ENCODE assay signal across 9 cellular contexts in genomic region chr12:121238604-121239334, GRCh38. TPM values are rescaled to one million over a fixed set of nuclear protein-coding genes. Genes with fewer than 3 reads are reported as not detected.
DNase-seq lines count a peak whose midpoint lies in the region; ATAC-seq, FAIRE-seq and TF ChIP-seq lines count a peak whose summit lies in the region.
"Had no signal": no experiment of that assay in that cellular context is flagged by ENCODE, and none has a peak within 500 bp of the region (broad histone marks: within the 10 kb centered on the region; RNA-seq: fewer than 3 reads in every experiment).

No MANE protein-coding gene starts in this region.

- H3K9me3 ChIP-seq in pancreas (no peaks in the 10 kb centered on the region), esophagus muscularis mucosa (no peaks in the 10 kb centered on the region)
- H3K9me3 ChIP-seq: thoracic aorta had no signal

- TF ChIP-seq CTCF in pancreas (IDR thresholded peaks at IDR 0.05) = no peak
- TF ChIP-seq CTCF in esophagus muscularis mucosa (IDR thresholded peaks at IDR 0.05) = no peak

- H3K36me3 ChIP-seq in pancreas = peaks cover 0 to 2% (median under 1%) of the 10 kb centered on the region in 3 donors
- H3K36me3 ChIP-seq in esophagus muscularis mucosa = peaks cover 8 to 53% (median 29%) of the 10 kb centered on the region in 4 donors

- intact Hi-C loops in pancreas (cut with DNase I) = no loop called here
- intact Hi-C loops in esophagus muscularis mucosa (cut with DNase I) = no loop called here

- no peak for FAIRE-seq in GM12892 (lab: Jason Lieb, UNC)
- no peak for FAIRE-seq in pancreas (lab: Jason Lieb, UNC)

- WGBS in pancreas, 2 donors = 49 to 54% methylated on average over 7 of the region's 7 CpGs
- WGBS in esophagus muscularis mucosa = 67% methylated on average over 4 of the region's 7 CpGs

- ATAC-seq in pancreas (peak in 3 of 4 donors; percentile 44 to 52 (median 48)), HG02970 (IDR thresholded peaks at IDR 0.05; ENCODE audit: low FRiP score, unreplicated experiment) (no peak)

- no peak overlapping the region for H3K4me3 ChIP-seq in pancreas
- H3K4me3 ChIP-seq in esophagus muscularis mucosa = no peak overlapping the region
- H3K4me3 ChIP-seq: thoracic aorta had no signal

- DNase-seq in GM12892 (ENCODE audit: insufficient read length) (no peak), NCI-H2029 (lab: John Stamatoyannopoulos, UW) (peak; percentile 89), pancreas (peak in 2 of 6 donors; percentile 57 to 67), kidney tubule cell (ENCODE audit: low spot score) (no peak), esophagus muscularis mucosa (ENCODE audit: extremely low spot score) (no peak)
- DNase-seq: brain microvascular endothelial cell had no signal

- H3K27ac ChIP-seq in angular gyrus (ENCODE audit: low read depth, low read length) (peak overlapping the region; percentile 72), pancreas (peak overlapping the region; percentile 14 to 86 (median 65)), esophagus muscularis mucosa (replicated peaks in 1 of 4) (no peak overlapping the region)
- H3K27ac ChIP-seq: brain microvascular endothelial cell had no signal

- TF ChIP-seq POLR2A in GM12892 (IDR thresholded peaks at IDR 0.05; ENCODE audit: low read depth, low read length) = 0 out of 2 replicates have a peak, but pooled peaks have one; percentile 15
- no peak for TF ChIP-seq POLR2A in esophagus muscularis mucosa (IDR thresholded peaks at IDR 0.05; ENCODE audit: low read depth)

- H3K4me1 ChIP-seq in pancreas (peaks cover 14 to 26% (median 20%) of the 10 kb centered on the region in 3 donors), esophagus muscularis mucosa (peaks cover 0 to 46% (median 44%) of the 10 kb centered on the region in 4 donors)

- H3K27me3 ChIP-seq in pancreas (no peaks in the 10 kb centered on the region), esophagus muscularis mucosa (no peaks in the 10 kb centered on the region)
- H3K27me3 ChIP-seq: brain microvascular endothelial cell had no signal

- TF ChIP-seq EP300 in esophagus muscularis mucosa (IDR thresholded peaks at IDR 0.05) = no peak

RNA-seq across cellular contexts. Expression of gene P2RX4, which starts 28.8 kb away (rescaled TPM):
- polyA plus RNA-seq in GM12892 (2012; ENCODE audit: missing spikeins) = 18.4 TPM
- total RNA-seq in pancreas = 10 to 100 TPM; 27.5 to 60.1 (median 33.3) TPM
- polyA plus RNA-seq in pancreas = 10 to 100 TPM; 31.4 to 34.0 TPM
- 10 to 100 TPM; 26.8 to 41.9 (median 30.8) TPM for total RNA-seq in esophagus muscularis mucosa

RNA-seq across cellular contexts. Expression of gene CAMKK2, which starts 57.7 kb away (rescaled TPM):
- 23.5 TPM for polyA plus RNA-seq in GM12892 (2012; ENCODE audit: missing spikeins)
- total RNA-seq in pancreas = 10 to 100 TPM in 5 of 6 donors, 1 to 10 TPM in 1; 9.3 to 26.7 (median 13.0) TPM
- polyA plus RNA-seq in pancreas = 10 to 100 TPM in 1 of 2 donors, 1 to 10 TPM in 1; 9.6 to 15.4 TPM
- 10 to 100 TPM; 23.9 to 45.0 (median 37.4) TPM for total RNA-seq in esophagus muscularis mucosa

Comparison
In these comparisons a context has a peak if more than half of its experiments do, and no peak if none do; other contexts are left out.
1. H3K27ac ChIP-seq: peak in angular gyrus (single experiment) and pancreas (4 of 4); none in esophagus muscularis mucosa (0 of 4).